In the genomic region with DNA sequence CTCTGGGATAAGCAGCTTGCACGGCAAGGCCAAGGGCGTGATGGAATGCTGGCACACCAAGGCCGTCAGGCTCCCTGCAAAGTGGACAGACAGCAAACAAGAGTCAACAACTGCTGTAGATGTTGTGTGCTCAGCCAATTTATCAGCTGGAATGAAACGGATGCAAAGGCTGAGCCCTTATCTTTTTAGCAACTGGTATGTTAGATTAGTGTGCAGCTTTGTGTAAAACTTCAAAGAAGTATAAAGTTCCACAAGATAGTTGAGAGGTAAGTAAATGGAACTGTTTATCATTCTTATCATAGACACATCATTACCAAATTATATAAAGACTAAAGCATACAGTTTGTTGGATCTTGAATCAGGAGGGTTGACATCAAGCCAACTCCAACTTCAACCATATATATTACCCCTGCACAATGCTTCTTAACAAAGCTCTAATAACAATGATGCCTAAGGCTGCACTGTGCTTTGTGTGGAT, we compare ENCODE assay signal across 15 cellular contexts.
DNase-seq lines count a peak whose midpoint lies in the region; ATAC-seq and TF ChIP-seq lines count a peak whose summit lies in the region.
"Had no signal": no experiment of that assay in that cellular context is flagged by ENCODE, and none has a peak within 500 bp of the region (broad histone marks: within the 10 kb centered on the region; RNA-seq: fewer than 3 reads in every experiment).

No MANE protein-coding gene starts in this region.

- H3K4me2 ChIP-seq in PC-9 (peak overlapping the region; percentile 20; the same call in 1 of the 2 replicates), parathyroid adenoma (ENCODE audit: low read length) (no peak overlapping the region)

- BruUV-seq in PC-9 (replicated peaks; lab: Mats Ljungman, UMichigan) = no TSS peak

- no peaks in the 10 kb centered on the region for H3K27me3 ChIP-seq in AG04450 (ENCODE audit: control insufficient read depth, insufficient read depth, low read length)
- no peaks in the 10 kb centered on the region for H3K27me3 ChIP-seq in PC-9 (ENCODE audit: insufficient read depth, low read depth)
- H3K27me3 ChIP-seq in parathyroid adenoma (ENCODE audit: control insufficient read depth, insufficient read depth, low read length) = no peaks in the 10 kb centered on the region
- H3K27me3 ChIP-seq: heart left ventricle, sigmoid colon had no signal

- CTCF ChIA-PET in AG04450 (lab: Charles Lee) = interaction anchor here (1.4 kb wide), 2 partner anchors 27 to 526 kb away, joined by 5 to 7 read pairs; no protein-coding TSS in a partner anchor
- CTCF ChIA-PET in PC-9 (lab: Charles Lee) = interaction anchor here (0.5 kb wide), 1 partner anchor 313 kb away, joined by 4 read pairs; no protein-coding TSS in a partner anchor

- H3K27ac ChIP-seq in AG04450 (ENCODE audit: low read depth, low read length) (peak overlapping the region; percentile 49), PC-9 (peak overlapping the region; percentile 58), parathyroid adenoma (peak overlapping the region; percentile 44)

- no peak for DNase-seq in AG04450 (ENCODE audit: low read depth, low spot score)
- no peak for DNase-seq in PC-9
- peak; percentile 59 to 88 for DNase-seq in erythroblast (lab: John Stamatoyannopoulos, UW)
- no peak for DNase-seq in pons (ENCODE audit: low spot score)
- no peak for DNase-seq in DMS153 (lab: John Stamatoyannopoulos, UW)
- no peak for DNase-seq in activated gamma-delta T cell (lab: John Stamatoyannopoulos, UW)
- DNase-seq: DMS53; heart left ventricle; natural killer cell; NCI-H187; NCI-H524 treated with DMSO at 0.1 percent for 48 hours; sigmoid colon; stimulated activated naive B cell treated with anti-CD40 and anti-IgM and Interleukin-4, amounts not matched to agents 10 μg/mL and 1 μg/mL and 100 μg/mL, for 72 hours had no signal

- peaks cover 32% of the 10 kb centered on the region for H3K4me1 ChIP-seq in PC-9 (replicated peaks; ENCODE audit: insufficient read depth)
- H3K4me1 ChIP-seq in parathyroid adenoma = peaks cover 28% of the 10 kb centered on the region

- peaks cover 95% of the 10 kb centered on the region for H3K36me3 ChIP-seq in PC-9 (ENCODE audit: low read depth)
- no peaks in the 10 kb centered on the region for H3K36me3 ChIP-seq in parathyroid adenoma (ENCODE audit: control insufficient read depth, insufficient read depth, low read length)

- H3K9me3 ChIP-seq in AG04450 (ENCODE audit: control insufficient read depth, insufficient read depth, low read length) (no peaks in the 10 kb centered on the region), PC-9 (ENCODE audit: insufficient read depth, low read depth) (no peaks in the 10 kb centered on the region), parathyroid adenoma (ENCODE audit: control insufficient read depth, low read length) (no peaks in the 10 kb centered on the region)
- H3K9me3 ChIP-seq: heart left ventricle, sigmoid colon had no signal

- TF ChIP-seq CTCF in AG04450 (IDR thresholded peaks at IDR 0.05; ENCODE audit: low read depth, low read length) (no peak), PC-9 (conservative IDR thresholded peaks at IDR 0.05) (no peak), parathyroid adenoma (IDR thresholded peaks at IDR 0.05) (no peak)

- H4K20me1 ChIP-seq in PC-9 (ENCODE audit: insufficient read depth) = 0 out of 2 replicates have a peak, but pooled peaks cover 22% of the 10 kb centered on the region

- peaks cover 56% of the 10 kb centered on the region for H3F3A ChIP-seq in PC-9 (ENCODE audit: insufficient read depth, low read depth)

- no peak overlapping the region for H2AFZ ChIP-seq in PC-9
- H2AFZ ChIP-seq in parathyroid adenoma = no peak overlapping the region

- POLR2A ChIA-PET in AG04450 (lab: Yijun Ruan, JAX) = no interaction called here
- POLR2A ChIA-PET in PC-9 (lab: Charles Lee; ENCODE audit: unreplicated experiment) = interaction anchor here (0.7 kb wide), 1 partner anchor 503 kb away, joined by 3 read pairs; no protein-coding TSS in a partner anchor

- intact Hi-C loops in PC-9 (cut with micrococcal nuclease; ENCODE audit: unreplicated experiment) = no loop called here

- ATAC-seq in GM18517 (IDR thresholded peaks at IDR 0.05; ENCODE audit: unreplicated experiment) = no peak
- ATAC-seq: heart left ventricle; natural killer cell; stimulated activated naive B cell treated with anti-CD40 and anti-IgM and Interleukin-4, amounts not matched to agents 10 μg/mL and 1 μg/mL and 100 μg/mL, for 72 hours had no signal

- no peak overlapping the region for H3K9ac ChIP-seq in parathyroid adenoma

- no peak overlapping the region for H3K4me3 ChIP-seq in AG04450 (ENCODE audit: low read depth, low read length)
- H3K4me3 ChIP-seq in PC-9 = no peak overlapping the region
- no peak overlapping the region for H3K4me3 ChIP-seq in parathyroid adenoma (ENCODE audit: low read depth, low read length)
- H3K4me3 ChIP-seq: heart left ventricle, sigmoid colon had no signal

- H3K9me2 ChIP-seq in PC-9 (ENCODE audit: insufficient read depth) = no peaks in the 10 kb centered on the region

- peak; percentile 52 for TF ChIP-seq POLR2A in erythroblast (IDR thresholded peaks at IDR 0.05; ENCODE audit: low read length)

- H3K79me2 ChIP-seq in PC-9 (ENCODE audit: low read depth) (no peaks in the 10 kb centered on the region), parathyroid adenoma (no peaks in the 10 kb centered on the region)

Comparison
In these comparisons a context has a peak if more than half of its experiments do, and no peak if none do; other contexts are left out.
1. DNase-seq: peak in erythroblast (2 of 2); none in AG04450 (single experiment), PC-9 (0 of 2), pons (single experiment), DMS153 (single experiment) and activated gamma-delta T cell (single experiment).
2. Peak in every context shown above with its lines, with median percentiles within 50 percentile points of each other: H3K27ac ChIP-seq.